18 cellular contexts compared by ENCODE assay signal in the genomic region with DNA sequence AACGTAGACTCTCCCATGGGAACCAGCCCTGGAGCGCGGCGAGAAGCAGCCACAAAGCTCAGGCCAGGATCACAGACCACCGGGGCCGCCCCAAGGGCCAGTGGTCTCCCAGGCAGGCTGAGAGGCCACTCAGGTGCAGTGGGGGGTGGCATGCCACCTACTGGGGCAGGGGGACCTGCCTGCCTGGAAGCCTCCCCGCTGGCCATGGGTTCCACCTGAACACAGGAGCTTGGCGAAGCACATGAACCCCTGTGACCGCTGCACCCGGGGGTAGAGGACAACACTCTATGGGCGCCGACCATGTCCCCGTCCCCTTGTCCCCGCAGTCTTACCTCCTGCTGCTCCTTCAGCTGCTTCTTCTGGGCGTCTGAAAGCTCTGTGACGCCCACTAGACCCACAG. TPM values are rescaled to one million over a fixed set of nuclear protein-coding genes. Genes with fewer than 3 reads are reported as not detected.
DNase-seq lines count a peak whose midpoint lies in the region; FAIRE-seq and TF ChIP-seq lines count a peak whose summit lies in the region.
"Had no signal": no experiment of that assay in that cellular context is flagged by ENCODE, and none has a peak within 500 bp of the region (broad histone marks: within the 10 kb centered on the region; RNA-seq: fewer than 3 reads in every experiment).

No MANE protein-coding gene starts in this region.

- H3K4me2 ChIP-seq in astrocyte (ENCODE audit: low read length) (no peak overlapping the region), hepatocyte (no peak overlapping the region)

- no peaks in the 10 kb centered on the region for H3K9me3 ChIP-seq in astrocyte (ENCODE audit: insufficient read depth, low read depth, low read length)
- H3K9me3 ChIP-seq in hepatocyte (ENCODE audit: low read depth), result no peaks in the 10 kb centered on the region
- H3K9me3 ChIP-seq: Caco-2 had no signal

- H3K9me3 Mint-ChIP-seq in astrocyte (ENCODE audit: unreplicated experiment), result peaks cover 4% of the 10 kb centered on the region
- H3K9me3 Mint-ChIP-seq: CD8-positive, alpha-beta T cell had no signal

- TF ChIP-seq CTCF in astrocyte (IDR thresholded peaks at IDR 0.05; ENCODE audit: insufficient read depth, low read depth, low read length) (no peak), hepatocyte (IDR thresholded peaks at IDR 0.05; ENCODE audit: poor library complexity) (no peak)

- DNase-seq in 8988T (peak; percentile 15), astrocyte (ENCODE audit: low read depth) (no peak), hepatocyte (ENCODE audit: low spot score) (peak; percentile 2), NCI-H510A treated with DMSO at 0.1 percent for 48 hours (lab: John Stamatoyannopoulos, UW) (no peak), medulla oblongata (ENCODE audit: extremely low spot score) (no peak), iPS-NIHi7 (ENCODE audit: extremely low spot score) (no peak), NCI-H1694 treated with DMSO at 0.1 percent for 48 hours (lab: John Stamatoyannopoulos, UW) (no peak)
- DNase-seq: Caco-2; CD8-positive, alpha-beta T cell; DMS153; DND-41 had no signal

- no peak for FAIRE-seq in astrocyte (lab: Jason Lieb, UNC)
- FAIRE-seq: G401.6, GM12892, H1 had no signal

- H3K79me2 ChIP-seq in astrocyte (ENCODE audit: insufficient read depth, low read length) (no peaks in the 10 kb centered on the region), hepatocyte (no peaks in the 10 kb centered on the region)

- H3K27ac ChIP-seq in astrocyte (ENCODE audit: low read depth, low read length), result no peak overlapping the region
- peak overlapping the region; percentile 32 for H3K27ac ChIP-seq in cingulate gyrus (ENCODE audit: low read depth, low read length)
- H3K27ac ChIP-seq in hepatocyte, result no peak overlapping the region
- H3K27ac ChIP-seq: GM23248 had no signal

- H3K36me3 ChIP-seq in astrocyte (ENCODE audit: insufficient read depth, low read length) (peaks cover 20% of the 10 kb centered on the region), hepatocyte (replicated peaks; ENCODE audit: insufficient read depth, low read depth) (no peaks in the 10 kb centered on the region)

- H3K9ac ChIP-seq in astrocyte (ENCODE audit: low read length), result no peak overlapping the region
- H3K9ac ChIP-seq: GM23248 had no signal

- peak overlapping the region; percentile 27 for H3K4me3 Mint-ChIP-seq in astrocyte (ENCODE audit: unreplicated experiment)
- H3K4me3 Mint-ChIP-seq: CD8-positive, alpha-beta T cell had no signal

- H3K36me3 Mint-ChIP-seq in astrocyte (ENCODE audit: low read depth, unreplicated experiment), result peaks cover 20% of the 10 kb centered on the region

- no peaks in the 10 kb centered on the region for H3K9me2 ChIP-seq in hepatocyte (replicated peaks; ENCODE audit: insufficient read depth)

- peaks cover 8% of the 10 kb centered on the region for H3K4me1 Mint-ChIP-seq in astrocyte (ENCODE audit: low read depth, unreplicated experiment)

- H3K27ac Mint-ChIP-seq in astrocyte (ENCODE audit: unreplicated experiment), result no peak overlapping the region
- H3K27ac Mint-ChIP-seq: CD8-positive, alpha-beta T cell had no signal

- H3K27me3 ChIP-seq in astrocyte (ENCODE audit: insufficient read depth, low read length) (no peaks in the 10 kb centered on the region), hepatocyte (no peaks in the 10 kb centered on the region)

- H2AFZ ChIP-seq in astrocyte (ENCODE audit: low read depth, low read length) (no peak overlapping the region), hepatocyte (no peak overlapping the region)
- H2AFZ ChIP-seq: GM23248 had no signal

- H3K4me1 ChIP-seq in astrocyte (ENCODE audit: insufficient read depth, low read length) (peaks cover 3% of the 10 kb centered on the region), hepatocyte (ENCODE audit: insufficient read depth) (peaks cover 4% of the 10 kb centered on the region)
- H3K4me1 ChIP-seq: Caco-2 had no signal

- no peaks in the 10 kb centered on the region for H3K27me3 Mint-ChIP-seq in astrocyte (ENCODE audit: low read depth, unreplicated experiment)

- H4K20me1 ChIP-seq in astrocyte (ENCODE audit: insufficient read depth, low read length), result peaks cover 4% of the 10 kb centered on the region
- H4K20me1 ChIP-seq in hepatocyte (ENCODE audit: insufficient read depth, poor library complexity, severe bottlenecking), result no peaks in the 10 kb centered on the region

- 96% methylated on average over 13 of the region's 16 CpGs for WGBS in hepatocyte (ENCODE audit: low lambda C conversion rate, missing lambda C conversion rate)

- no peak overlapping the region for H3K4me3 ChIP-seq in astrocyte (ENCODE audit: insufficient read depth, low read depth, low read length)
- H3K4me3 ChIP-seq in hepatocyte, result no peak overlapping the region
- H3K4me3 ChIP-seq: GM23248 had no signal

RNA-seq across cellular contexts. Expression of gene TM6SF2, which starts 6.8 kb away (rescaled TPM):
- total RNA-seq in astrocyte (4.4 and 5.0 TPM in 2 replicates), hepatocyte (3.1 and 4.5 TPM in 2 replicates)
- polyA plus RNA-seq in hepatocyte, result 8.4 and 8.6 TPM in 2 replicates
- total RNA-seq: A172; A673; CD8-positive, alpha-beta T cell had no signal

RNA-seq across cellular contexts. Expression of gene SUGP1, which starts 40.5 kb away (rescaled TPM):
- 48.5 and 59.1 TPM in 2 replicates for total RNA-seq in astrocyte
- total RNA-seq in hepatocyte, result 13.1 and 25.8 TPM in 2 replicates
- polyA plus RNA-seq in hepatocyte, result 43.7 and 57.4 TPM in 2 replicates

RNA-seq across cellular contexts. Expression of gene MAU2, which starts 40.8 kb away (rescaled TPM):
- total RNA-seq in astrocyte (36.8 and 37.0 TPM in 2 replicates), hepatocyte (21.2 and 31.8 TPM in 2 replicates)
- 25.3 and 29.0 TPM in 2 replicates for polyA plus RNA-seq in hepatocyte

Comparison
In these comparisons a context has a peak if more than half of its experiments do, and no peak if none do; other contexts are left out.
1. DNase-seq: peak in 8988T (single experiment) and hepatocyte (single experiment); none in astrocyte (single experiment), NCI-H510A treated with DMSO at 0.1 percent for 48 hours (single experiment), medulla oblongata (single experiment), iPS-NIHi7 (single experiment) and NCI-H1694 treated with DMSO at 0.1 percent for 48 hours (single experiment).